In the genomic region with DNA sequence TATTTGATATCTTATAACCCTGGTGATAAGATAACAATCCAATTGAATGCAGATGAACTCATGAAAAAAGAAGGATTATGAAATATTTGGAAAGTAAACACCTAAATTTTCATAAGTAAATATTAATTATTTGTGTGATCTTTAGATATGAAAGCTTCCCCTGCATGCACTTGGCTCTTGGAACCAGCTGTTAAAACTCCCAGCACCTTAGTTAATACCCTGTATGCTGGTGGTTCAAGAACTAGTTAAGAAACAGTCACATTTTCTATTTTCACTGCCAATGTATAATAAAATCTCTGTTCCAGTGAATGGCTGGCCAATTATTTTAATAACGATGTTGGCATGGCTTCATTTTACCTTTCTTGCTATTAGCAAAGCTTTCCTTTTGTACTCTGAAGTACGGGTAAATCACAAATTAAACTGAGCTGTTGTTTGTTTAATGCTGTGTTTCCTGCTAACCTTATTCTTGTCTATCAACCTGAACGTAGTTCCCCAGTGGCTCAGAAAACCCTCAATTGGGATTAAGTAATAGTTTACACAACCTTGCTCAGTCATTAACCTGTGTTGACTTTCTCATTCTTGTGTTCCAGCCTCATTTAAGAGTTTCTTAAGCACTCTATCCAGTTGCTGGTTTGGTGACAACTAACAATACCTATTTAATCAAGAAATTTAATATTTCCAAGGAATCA, we compare ENCODE assay signal across 11 cellular contexts. TPM values are rescaled to one million over a fixed set of nuclear protein-coding genes. Genes with fewer than 3 reads are reported as not detected.
DNase-seq lines count a peak whose midpoint lies in the region; ATAC-seq, FAIRE-seq and TF ChIP-seq lines count a peak whose summit lies in the region.
"Had no signal": no experiment of that assay in that cellular context is flagged by ENCODE, and none has a peak within 500 bp of the region (broad histone marks: within the 10 kb centered on the region; RNA-seq: fewer than 3 reads in every experiment).

No MANE protein-coding gene starts in this region.

- H3K27me3 ChIP-seq in Panc1 (ENCODE audit: control insufficient read depth, insufficient read depth, low read length) (no peaks in the 10 kb centered on the region), liver (ENCODE audit: control insufficient read depth in 4 of 4, insufficient read depth in 4 of 4, low read length in 3 of 4) (no peaks in the 10 kb centered on the region), tibial nerve (no peaks in the 10 kb centered on the region)

- no peak overlapping the region for H3K4me3 ChIP-seq in Panc1 (ENCODE audit: low read depth in 2 of 2, low read length in 2 of 2)
- peak overlapping the region in 1 of 3 donors; percentile 34 for H3K4me3 ChIP-seq in liver (ENCODE audit: low read depth in 1 of 3, low read length in 3 of 3)
- H3K4me3 ChIP-seq in tibial nerve = no peak overlapping the region

- no peak for TF ChIP-seq EP300 in tibial nerve (IDR thresholded peaks at IDR 0.05)

- in situ Hi-C loops in Panc1 (cut with HindIII; ENCODE audit: low pct_unique_long_range_greater_than_20kb, low sequenced_read_pairs) = no loop called here

- peak overlapping the region; percentile 91 for H3K27ac ChIP-seq in Panc1 (ENCODE audit: low read length)
- H3K27ac ChIP-seq in liver (ENCODE audit: low read depth in 1 of 2, low read length in 2 of 2) = peak overlapping the region; percentile 58
- H3K27ac ChIP-seq in tibial nerve = no peak overlapping the region
- H3K27ac ChIP-seq: WERI-Rb-1 had no signal

- intact Hi-C loops in Panc1 (cut with micrococcal nuclease; ENCODE audit: unreplicated experiment) = no loop called here

- DNase-seq in DMS153 (lab: John Stamatoyannopoulos, UW) (peak; percentile 95), NCI-H146 (lab: John Stamatoyannopoulos, UW) (peak; percentile 62), Panc1 (ENCODE audit: low read depth, low spot score) (no peak), NCI-H524 treated with DMSO at 0.1 percent for 48 hours (lab: John Stamatoyannopoulos, UW) (no peak), amygdala (lab: John Stamatoyannopoulos, UW) (no peak), tibial nerve (ENCODE audit: low spot score in 2 of 2) (no peak), frontal cortex (ENCODE audit: low spot score in 2 of 2) (no peak)
- DNase-seq: hypothalamus, KG1, WERI-Rb-1 had no signal

- H3K9me3 ChIP-seq in Panc1 (ENCODE audit: control insufficient read depth, insufficient read depth, low read depth, low read length) = no peaks in the 10 kb centered on the region
- H3K9me3 ChIP-seq in liver (ENCODE audit: control insufficient read depth in 4 of 4, low read length in 3 of 4) = no peaks in the 10 kb centered on the region
- H3K9me3 ChIP-seq in tibial nerve = no peaks in the 10 kb centered on the region

- ATAC-seq in Panc1 = no peak

- no peak for TF ChIP-seq CTCF in Panc1 (IDR thresholded peaks at IDR 0.05)
- no peak for TF ChIP-seq CTCF in liver (IDR thresholded peaks at IDR 0.05; ENCODE audit: low read depth, low read length, missing input control)
- TF ChIP-seq CTCF in tibial nerve (IDR thresholded peaks at IDR 0.05) = no peak

- BruUV-seq in Panc1 (replicated peaks; lab: Mats Ljungman, UMichigan) = no TSS peak

- peak overlapping the region in 1 of 2 donors; percentile 36 for H3K9ac ChIP-seq in liver (ENCODE audit: low read depth in 1 of 2, low read length in 2 of 2)

- no peak for TF ChIP-seq POLR2A in tibial nerve (IDR thresholded peaks at IDR 0.05)

- 20% methylated on average over 3 of the region's 3 CpGs for WGBS in liver
- 48 to 65% methylated on average over 3 of the region's 3 CpGs for WGBS in tibial nerve, 2 donors

- peak; percentile 24 to 49 for TF ChIP-seq RAD21 in liver (IDR thresholded peaks at IDR 0.05)

- no peak for FAIRE-seq in frontal cortex (lab: Jason Lieb, UNC)

- POLR2A ChIA-PET in Panc1 (lab: Charles Lee) = interaction anchor here (1.0 kb wide), 1 partner anchor 34 kb away, joined by 3 read pairs; no protein-coding TSS in a partner anchor

- peaks cover 82% of the 10 kb centered on the region for H3K4me1 ChIP-seq in Panc1 (ENCODE audit: control insufficient read depth, insufficient read depth, low read length)
- peaks cover 0 to 19% (median 8%) of the 10 kb centered on the region in 4 donors for H3K4me1 ChIP-seq in liver (ENCODE audit: control insufficient read depth in 4 of 4, insufficient read depth in 4 of 4, low read length in 3 of 4)
- H3K4me1 ChIP-seq in tibial nerve = peaks cover 0 to 64% (median 2%) of the 10 kb centered on the region in 4 donors

- no peaks in the 10 kb centered on the region for H3K36me3 ChIP-seq in Panc1 (ENCODE audit: control insufficient read depth, insufficient read depth, low read length)
- H3K36me3 ChIP-seq in liver (ENCODE audit: control insufficient read depth in 4 of 4, insufficient read depth in 3 of 4, low read depth in 1 of 4, low read length in 3 of 4) = no peaks in the 10 kb centered on the region
- no peaks in the 10 kb centered on the region for H3K36me3 ChIP-seq in tibial nerve
- H3K36me3 ChIP-seq: WERI-Rb-1 had no signal

- CTCF ChIA-PET in Panc1 (lab: Charles Lee) = no interaction called here

TF ChIP-seq in liver, 16 proteins besides CTCF, POLR2A, EP300 and RAD21:
- TF ChIP-seq TAF1 (conservative IDR thresholded peaks at IDR 0.05) = no peak
- peak; percentile 43 for TF ChIP-seq REST (IDR thresholded peaks at IDR 0.05)
- TF ChIP-seq YY1 (IDR thresholded peaks at IDR 0.05) = peak; percentile 52
- peak; percentile 90 for TF ChIP-seq FOXA2 (IDR thresholded peaks at IDR 0.05)
- no peak for TF ChIP-seq EGR1 (IDR thresholded peaks at IDR 0.05; ENCODE audit: low read depth in 2 of 2)
- TF ChIP-seq SP1 (IDR thresholded peaks at IDR 0.05) = peak; percentile 37
- TF ChIP-seq HNF4A (conservative IDR thresholded peaks at IDR 0.05) = peak; percentile 61 to 67
- TF ChIP-seq NR2F2 (IDR thresholded peaks at IDR 0.05) = no peak
- TF ChIP-seq FOXA1 (IDR thresholded peaks at IDR 0.05) = peak; percentile 73
- peak; percentile 65 to 76 for TF ChIP-seq RXRA (IDR thresholded peaks at IDR 0.05)
- TF ChIP-seq ATF3 (IDR thresholded peaks at IDR 0.05) = peak; percentile 17
- TF ChIP-seq, protein P1, sequence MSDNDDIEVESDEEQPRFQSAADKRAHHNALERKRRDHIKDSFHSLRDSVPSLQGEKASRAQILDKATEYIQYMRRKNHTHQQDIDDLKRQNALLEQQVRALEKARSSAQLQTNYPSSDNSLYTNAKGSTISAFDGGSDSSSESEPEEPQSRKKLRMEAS (IDR thresholded peaks at IDR 0.05) = peak; percentile 20
- peak; percentile 43 to 48 for TF ChIP-seq JUND (IDR thresholded peaks at IDR 0.05)
- no peak for TF ChIP-seq GABPA (IDR thresholded peaks at IDR 0.05 in 1 of 2, conservative IDR thresholded peaks at IDR 0.05 in 1 of 2)

RNA-seq across cellular contexts. Expression of gene MET, which starts 38.9 kb away (rescaled TPM):
- total RNA-seq in Panc1 (2021; ENCODE audit: unreplicated experiment) = 103 TPM
- 33.7 TPM for polyA plus RNA-seq in Panc1 (2012; ENCODE audit: insufficient read length)
- 10 to 100 TPM; 39.9 to 41.9 TPM for total RNA-seq in liver
- 10 to 100 TPM; 10.2 to 10.9 TPM for polyA plus RNA-seq in liver
- 10 to 100 TPM; 22.6 to 49.8 (median 37.1) TPM for total RNA-seq in tibial nerve
- total RNA-seq in frontal cortex = 2.9 TPM

Comparison
In these comparisons a context has a peak if more than half of its experiments do, and no peak if none do; other contexts are left out.
1. DNase-seq: peak in DMS153 (single experiment) and NCI-H146 (single experiment); none in Panc1 (single experiment), NCI-H524 treated with DMSO at 0.1 percent for 48 hours (single experiment), amygdala (0 of 56), tibial nerve (0 of 2) and frontal cortex (0 of 2).
2. H3K27ac ChIP-seq: peak in Panc1 (single experiment) and liver (2 of 2); none in tibial nerve (0 of 4).